ENCODE assay signal across 29 cellular contexts in the genomic region with DNA sequence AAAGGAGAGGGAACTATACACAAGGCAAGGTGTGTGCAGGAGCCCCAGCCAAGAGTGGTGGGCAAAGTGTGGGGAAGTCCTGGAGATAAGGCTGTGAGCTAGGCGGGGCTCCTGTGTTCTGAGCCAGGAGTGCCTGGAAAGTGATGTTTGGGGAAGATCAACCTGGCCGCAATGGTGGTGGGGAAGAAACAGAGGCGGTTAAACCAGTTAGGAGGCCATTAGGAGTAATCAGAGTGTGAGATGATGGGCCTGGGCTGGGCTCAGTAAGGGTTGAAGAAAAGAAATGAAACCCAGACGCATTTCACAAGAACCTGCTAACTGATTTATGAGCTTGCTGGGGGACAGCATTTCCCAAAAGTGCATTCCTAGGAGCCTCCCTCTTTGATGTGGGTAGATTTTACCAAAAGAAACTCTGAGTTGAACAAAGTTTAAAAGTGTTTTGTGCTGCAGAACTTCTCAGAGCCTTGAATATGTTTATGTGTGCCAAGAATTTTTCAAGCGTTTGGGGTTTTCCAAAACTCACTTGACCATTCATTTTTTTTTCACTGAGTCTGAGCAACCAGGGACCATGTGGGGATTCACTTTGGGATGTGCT. TPM values are rescaled to one million over a fixed set of nuclear protein-coding genes. Genes with fewer than 3 reads are reported as not detected.
A peak's percentile ranks its signal among the peaks of the same experiment; 100 is the strongest.
DNase-seq lines count a peak whose midpoint lies in the region; ATAC-seq, FAIRE-seq and TF ChIP-seq lines count a peak whose summit lies in the region.
"Had no signal": no experiment of that assay in that cellular context is flagged by ENCODE, and none has a peak within 500 bp of the region (broad histone marks: within the 10 kb centered on the region; RNA-seq: fewer than 3 reads in every experiment).

No MANE protein-coding gene starts in this region.

- H3K36me3 ChIP-seq in HepG2 (replicated peaks in 1 of 2; ENCODE audit: control insufficient read depth in 1 of 2, insufficient read depth in 2 of 2, low read length in 2 of 2) (peaks cover 61 to 90% of the 10 kb centered on the region in 2 experiments), right lobe of liver (peaks cover 2 to 97% (median 62%) of the 10 kb centered on the region in 4 donors), adipocyte (ENCODE audit: control insufficient read depth, insufficient read depth, low read length, severe bottlenecking) (peaks cover 99% of the 10 kb centered on the region), heart right ventricle (peaks cover 6 to 100% (median 53%) of the 10 kb centered on the region in 9 donors)

- DNase-seq in HepG2 (ENCODE audit: low spot score) (no peak), right lobe of liver (no peak), adipocyte (ENCODE audit: low read depth) (no peak), fibroblast of villous mesenchyme (ENCODE audit: low read depth) (peak; percentile 73), heart right ventricle (no peak), KG1 (lab: John Stamatoyannopoulos, UW) (no peak)
- no peak for DNase-seq in activated CD4-positive, alpha-beta T cell treated with anti-CD3 and anti-CD28 coated beads for 4 hours
- DNase-seq: activated CD4-positive, alpha-beta T cell treated with anti-CD3 and anti-CD28 coated beads for 36 hours; activated naive CD4-positive, alpha-beta T cell treated with anti-CD3 and anti-CD28 coated beads, Interleukin-2, amount 10 ng/mL, durations not matched to agents 7 days and 5 days; activated T-cell treated with anti-CD3 and anti-CD28 coated beads, Interleukin-2, amount 50 U/mL, for 72 hours; dorsolateral prefrontal cortex; Kasumi-1; lower lobe of right lung; NCI-H1092 treated with DMSO at 0.1 percent for 48 hours; NCI-H2029 treated with DMSO at 0.1 percent for 48 hours; NCI-H446; nucleus accumbens; SHP77 treated with DMSO at 0.1 percent for 48 hours; stimulated activated CD4-positive, alpha-beta T cell treated with anti-CD3 and anti-CD28 coated beads, Interleukin-4, amount 100 ng/mL, for 4 hours; stimulated activated naive CD8-positive, alpha-beta T cell treated with anti-CD3 and anti-CD28 coated beads, Interleukin-15, amount 100 ng/mL, for 72 hours had no signal

- no peaks in the 10 kb centered on the region for H3K79me2 ChIP-seq in HepG2 (ENCODE audit: insufficient read depth, low read length)

- no peaks in the 10 kb centered on the region for H4K20me1 ChIP-seq in HepG2 (ENCODE audit: insufficient read depth, low read length)

- H3K9ac ChIP-seq in HepG2 (ENCODE audit: insufficient read depth, low read depth, low read length): no peak overlapping the region
- H3K9ac ChIP-seq in adipocyte (ENCODE audit: low read length): peak overlapping the region; percentile 32

- H3K9me3 ChIP-seq in HepG2 (ENCODE audit: low read length) (no peaks in the 10 kb centered on the region), right lobe of liver (no peaks in the 10 kb centered on the region), adipocyte (ENCODE audit: control insufficient read depth, low read length) (no peaks in the 10 kb centered on the region), heart right ventricle (no peaks in the 10 kb centered on the region)
- H3K9me3 ChIP-seq: A549, ascending aorta, gastroesophageal sphincter, lower lobe of right lung had no signal

- TF ChIP-seq POLR2A in HepG2 (IDR thresholded peaks at IDR 0.05; ENCODE audit: insufficient read depth in 1 of 2, low read depth in 2 of 2, low read length in 2 of 2) (0 out of 4 replicates have a peak, but pooled peaks of 1 of the 2 experiments have one; percentile 4), right lobe of liver (IDR thresholded peaks at IDR 0.05) (no peak)

- FAIRE-seq in HepG2 (lab: Jason Lieb, UNC): no peak
- FAIRE-seq: A549, G401.6, TTC549 had no signal

- H2AFZ ChIP-seq in HepG2 (ENCODE audit: low read length): no peak overlapping the region

- in situ Hi-C loops in HepG2 (cut with HindIII; ENCODE audit: extremely low pct_ligation_motif_present, low pct_unique_long_range_greater_than_20kb): no loop called here

- TF ChIP-seq EP300 in HepG2 (IDR thresholded peaks at IDR 0.05; ENCODE audit: low read depth in 2 of 2, low read length in 2 of 2): no peak
- TF ChIP-seq EP300 in HepG2 (CRISPR knock-in tag; IDR thresholded peaks at IDR 0.05; ENCODE audit: borderline replicate concordance): no peak

- H3K4me1 ChIP-seq in HepG2 (ENCODE audit: insufficient read depth, low read length) (no peaks in the 10 kb centered on the region), right lobe of liver (no peaks in the 10 kb centered on the region), adipocyte (ENCODE audit: control insufficient read depth, insufficient read depth, low read length) (peaks cover 24% of the 10 kb centered on the region), heart right ventricle (peaks cover 0 to 4% (median 0%) of the 10 kb centered on the region in 9 donors)
- H3K4me1 ChIP-seq: ascending aorta, gastroesophageal sphincter, lower lobe of right lung had no signal

- 95% methylated on average over 5 of the region's 5 CpGs for WGBS in HepG2 (ENCODE audit: low lambda C conversion rate)
- 80% methylated on average over 5 of the region's 5 CpGs for WGBS in right lobe of liver (ENCODE audit: insufficient coverage, low coverage, low lambda C conversion rate, missing lambda C conversion rate)
- WGBS in heart right ventricle, 2 donors: 82 to 88% methylated on average over 5 of the region's 5 CpGs

- no peak overlapping the region for H3K4me2 ChIP-seq in HepG2 (ENCODE audit: low read depth, low read length)
- H3K4me2 ChIP-seq: A549 had no signal

- TF ChIP-seq CTCF in HepG2 (CRISPR knock-in tag; IDR thresholded peaks at IDR 0.05) (no peak), right lobe of liver (IDR thresholded peaks at IDR 0.05) (no peak), fibroblast of villous mesenchyme (IDR thresholded peaks at IDR 0.05; ENCODE audit: insufficient read depth, low read depth, low read length) (no peak), heart right ventricle (IDR thresholded peaks at IDR 0.05) (no peak)

- H3K27ac ChIP-seq in HepG2 (ENCODE audit: extremely low read length, insufficient read depth, low read length) (no peak overlapping the region), right lobe of liver (no peak overlapping the region), heart right ventricle (no peak overlapping the region)
- H3K27ac ChIP-seq: A549, ascending aorta, gastroesophageal sphincter, lower lobe of right lung had no signal

- CTCF ChIA-PET in HepG2 (lab: Yijun Ruan, JAX; ENCODE audit: low intra/inter-chr PET ratio, low total read pairs): interaction anchor here (0.6 to 4.0 kb wide), 3 partner anchors 10 to 58 kb away, joined by 3 to 37 read pairs (median 11); no protein-coding TSS in a partner anchor

- no peak for TF ChIP-seq RAD21 in HepG2 (CRISPR knock-in tag; IDR thresholded peaks at IDR 0.05)

- intact Hi-C loops in HepG2 (cut with micrococcal nuclease; ENCODE audit: unreplicated experiment): no loop called here
- intact Hi-C loops in right lobe of liver (cut with DNase I): loop anchor here (5.0 kb wide), 2 partner anchors 54 to 59 kb away; a partner anchor contains a TSS
- intact Hi-C loops in heart right ventricle (cut with DNase I): loop anchor here in 9 of 10 donors (2.0 to 10.0 kb wide), 5 partner anchors 57 to 117 kb away; no protein-coding TSS in a partner anchor

- H3K4me3 ChIP-seq in HepG2 (replicated peaks in 1 of 3; ENCODE audit: insufficient read depth in 1 of 3, low read depth in 2 of 3, low read length in 3 of 3) (no peak overlapping the region), right lobe of liver (no peak overlapping the region), adipocyte (ENCODE audit: low read length) (no peak overlapping the region), fibroblast of villous mesenchyme (ENCODE audit: low read depth, low read length) (no peak overlapping the region), heart right ventricle (no peak overlapping the region)
- H3K4me3 ChIP-seq: A549, ascending aorta, dorsolateral prefrontal cortex, gastroesophageal sphincter, lower lobe of right lung had no signal

- TSS peak; percentile 36 for BruUV-seq in HepG2 (replicated peaks; lab: Mats Ljungman, UMichigan)

- no peak for ATAC-seq in HepG2
- ATAC-seq in right lobe of liver: no peak
- ATAC-seq in heart right ventricle: no peak
- ATAC-seq in GM18498 (IDR thresholded peaks at IDR 0.05; ENCODE audit: unreplicated experiment): no peak
- ATAC-seq: A549; activated CD4-positive, alpha-beta T cell treated with anti-CD3 and anti-CD28 coated beads for 36 hours; activated T-cell treated with anti-CD3 and anti-CD28 coated beads, Interleukin-2, amount 50 U/mL, for 72 hours; gastroesophageal sphincter; lower lobe of right lung; stimulated activated naive CD8-positive, alpha-beta T cell treated with anti-CD3 and anti-CD28 coated beads, Interleukin-15, amount 100 ng/mL, for 72 hours had no signal

- H3K27me3 ChIP-seq in HepG2 (ENCODE audit: control insufficient read depth in 1 of 2, insufficient read depth in 2 of 2, low read length in 2 of 2): no peaks in the 10 kb centered on the region
- H3K27me3 ChIP-seq in right lobe of liver: no peaks in the 10 kb centered on the region
- H3K27me3 ChIP-seq in adipocyte (replicated peaks; ENCODE audit: control insufficient read depth, insufficient read depth, low read length): no peaks in the 10 kb centered on the region
- no peaks in the 10 kb centered on the region for H3K27me3 ChIP-seq in heart right ventricle
- H3K27me3 ChIP-seq: ascending aorta, dorsolateral prefrontal cortex, gastroesophageal sphincter had no signal

- POLR2A ChIA-PET in HepG2 (lab: Yijun Ruan, JAX): interaction anchor here (0.8 to 4.7 kb wide), 5 partner anchors 32 to 103 kb away, joined by 3 to 36 read pairs (median 5); a partner anchor contains a TSS

RNA-seq across cellular contexts. Expression of a gene that starts 34.2 kb away (rescaled TPM):
- total RNA-seq in HepG2 (2016; rRNA removed; fragmentation: Illumina TruSeq; extraction: Trizol): not detected in 2 replicates
- not detected in 2 replicates for total RNA-seq in HepG2 (2016; cell fraction: cytosol; rRNA removed; fragmentation: Illumina TruSeq; extraction: Trizol; ENCODE audit: low read depth)
- total RNA-seq in HepG2 (2016; cell fraction: insoluble cytoplasmic fraction; rRNA removed; fragmentation: Illumina TruSeq; extraction: Trizol): not detected in 2 replicates
- total RNA-seq in HepG2 (2016; cell fraction: membrane; rRNA removed; fragmentation: Illumina TruSeq; extraction: Trizol): not detected in 2 replicates
- not detected in 2 replicates for total RNA-seq in HepG2 (2016; cell fraction: nucleus; rRNA removed; fragmentation: Illumina TruSeq; extraction: Trizol)
- polyA plus RNA-seq in HepG2 (2011; rRNA removed): 0.20 TPM in 1 of 2 replicates, not detected in the other
- not detected in 2 replicates for polyA plus RNA-seq in HepG2 (2011; cell fraction: cytosol; rRNA removed)
- not detected in 2 replicates for polyA plus RNA-seq in HepG2 (2011; cell fraction: nucleus; rRNA removed)
- polyA plus RNA-seq in HepG2 (2012): not detected in 2 replicates
- polyA plus RNA-seq in HepG2 (2016; cell fraction: cytosol; fragmentation: Illumina TruSeq; extraction: Trizol; ENCODE audit: low read depth): not detected in 2 replicates
- not detected in 2 replicates for polyA plus RNA-seq in HepG2 (2016; cell fraction: insoluble cytoplasmic fraction; fragmentation: Illumina TruSeq; extraction: Trizol; ENCODE audit: low read depth)
- polyA plus RNA-seq in HepG2 (2016; cell fraction: membrane; fragmentation: Illumina TruSeq; extraction: Trizol; ENCODE audit: low read depth): not detected in 2 replicates
- not detected in 2 replicates for polyA plus RNA-seq in HepG2 (2016; cell fraction: nucleus; fragmentation: Illumina TruSeq; extraction: Trizol; ENCODE audit: insufficient read depth, low read depth)
- polyA minus RNA-seq in HepG2 (2011; rRNA and poly(A)+ RNA removed; ENCODE audit: low replicate concordance): not detected in 2 replicates
- polyA minus RNA-seq in HepG2 (2011; cell fraction: cytosol; rRNA and poly(A)+ RNA removed): not detected in 2 replicates
- polyA minus RNA-seq in HepG2 (2011; cell fraction: nucleus; rRNA and poly(A)+ RNA removed): not detected in 2 replicates
- not detected for total RNA-seq in right lobe of liver
- total RNA-seq in fibroblast of villous mesenchyme: not detected in 2 replicates
- total RNA-seq in heart right ventricle: not detected
- not detected for polyA plus RNA-seq in heart right ventricle
- total RNA-seq: activated CD4-positive, alpha-beta T cell treated with anti-CD3 and anti-CD28 coated beads for 36 hours; activated T-cell treated with anti-CD3 and anti-CD28 coated beads, Interleukin-2, amount 50 U/mL, for 72 hours; ascending aorta; gastroesophageal sphincter; HT1080; kidney epithelial cell; lower lobe of right lung; renal cortical epithelial cell had no signal
- polyA plus RNA-seq: A549 had no signal

RNA-seq across cellular contexts. Expression of a gene that starts 34.9 kb away (rescaled TPM):
- not detected in 2 replicates for total RNA-seq in HepG2 (2016; rRNA removed; fragmentation: Illumina TruSeq; extraction: Trizol)
- total RNA-seq in HepG2 (2016; cell fraction: cytosol; rRNA removed; fragmentation: Illumina TruSeq; extraction: Trizol; ENCODE audit: low read depth): not detected in 2 replicates
- not detected in 2 replicates for total RNA-seq in HepG2 (2016; cell fraction: insoluble cytoplasmic fraction; rRNA removed; fragmentation: Illumina TruSeq; extraction: Trizol)
- not detected in 2 replicates for total RNA-seq in HepG2 (2016; cell fraction: membrane; rRNA removed; fragmentation: Illumina TruSeq; extraction: Trizol)
- total RNA-seq in HepG2 (2016; cell fraction: nucleus; rRNA removed; fragmentation: Illumina TruSeq; extraction: Trizol): not detected in 2 replicates
- 0.13 and 0.24 TPM in 2 replicates for polyA plus RNA-seq in HepG2 (2011; rRNA removed)
- 0.18 and 0.24 TPM in 2 replicates for polyA plus RNA-seq in HepG2 (2011; cell fraction: cytosol; rRNA removed)
- 0.54 and 0.55 TPM in 2 replicates for polyA plus RNA-seq in HepG2 (2011; cell fraction: nucleus; rRNA removed)
- polyA plus RNA-seq in HepG2 (2012): 1.9 and 2.5 TPM in 2 replicates
- not detected in 2 replicates for polyA plus RNA-seq in HepG2 (2016; cell fraction: cytosol; fragmentation: Illumina TruSeq; extraction: Trizol; ENCODE audit: low read depth)
- not detected in 2 replicates for polyA plus RNA-seq in HepG2 (2016; cell fraction: insoluble cytoplasmic fraction; fragmentation: Illumina TruSeq; extraction: Trizol; ENCODE audit: low read depth)
- polyA plus RNA-seq in HepG2 (2016; cell fraction: membrane; fragmentation: Illumina TruSeq; extraction: Trizol; ENCODE audit: low read depth): not detected in 2 replicates
- not detected in 2 replicates for polyA plus RNA-seq in HepG2 (2016; cell fraction: nucleus; fragmentation: Illumina TruSeq; extraction: Trizol; ENCODE audit: insufficient read depth, low read depth)
- 0.30 and 2.2 TPM in 2 replicates for polyA minus RNA-seq in HepG2 (2011; rRNA and poly(A)+ RNA removed; ENCODE audit: low replicate concordance)
- polyA minus RNA-seq in HepG2 (2011; cell fraction: cytosol; rRNA and poly(A)+ RNA removed): not detected in 2 replicates
- 0.25 TPM in 1 of 2 replicates, not detected in the other for polyA minus RNA-seq in HepG2 (2011; cell fraction: nucleus; rRNA and poly(A)+ RNA removed)
- total RNA-seq in right lobe of liver: 1 to 10 TPM in 2 of 6 experiments, under 1 TPM in 1, not detected in 3; 0.87 to 1.5 (median 1.2) TPM
- total RNA-seq in fibroblast of villous mesenchyme: 1.3 and 1.6 TPM in 2 replicates
- 1 to 10 TPM in 7 of 10 donors, under 1 TPM in 3; 0.18 to 6.2 (median 2.3) TPM for total RNA-seq in heart right ventricle
- polyA plus RNA-seq in heart right ventricle: 1 to 10 TPM in 1 of 2 donors, under 1 TPM in 1; 0.66 to 1.8 TPM
- total RNA-seq: ascending aorta, lower lobe of right lung had no signal

RNA-seq across cellular contexts. Expression of a gene that starts 47.9 kb away (rescaled TPM):
- total RNA-seq in HepG2 (2016; rRNA removed; fragmentation: Illumina TruSeq; extraction: Trizol): 181 and 184 TPM in 2 replicates
- total RNA-seq in HepG2 (2016; cell fraction: cytosol; rRNA removed; fragmentation: Illumina TruSeq; extraction: Trizol; ENCODE audit: low read depth): 34.5 and 40.7 TPM in 2 replicates
- 185 and 193 TPM in 2 replicates for total RNA-seq in HepG2 (2016; cell fraction: insoluble cytoplasmic fraction; rRNA removed; fragmentation: Illumina TruSeq; extraction: Trizol)
- total RNA-seq in HepG2 (2016; cell fraction: membrane; rRNA removed; fragmentation: Illumina TruSeq; extraction: Trizol): 86.2 and 91.5 TPM in 2 replicates
- 87.0 and 104 TPM in 2 replicates for total RNA-seq in HepG2 (2016; cell fraction: nucleus; rRNA removed; fragmentation: Illumina TruSeq; extraction: Trizol)
- 393 and 420 TPM in 2 replicates for polyA plus RNA-seq in HepG2 (2011; rRNA removed)
- 388 and 543 TPM in 2 replicates for polyA plus RNA-seq in HepG2 (2011; cell fraction: cytosol; rRNA removed)
- 527 and 559 TPM in 2 replicates for polyA plus RNA-seq in HepG2 (2011; cell fraction: nucleus; rRNA removed)
- polyA plus RNA-seq in HepG2 (2012): 193 and 317 TPM in 2 replicates
- polyA plus RNA-seq in HepG2 (2016; cell fraction: cytosol; fragmentation: Illumina TruSeq; extraction: Trizol; ENCODE audit: low read depth): 47.3 and 51.9 TPM in 2 replicates
- 228 and 257 TPM in 2 replicates for polyA plus RNA-seq in HepG2 (2016; cell fraction: insoluble cytoplasmic fraction; fragmentation: Illumina TruSeq; extraction: Trizol; ENCODE audit: low read depth)
- 85.7 and 97.2 TPM in 2 replicates for polyA plus RNA-seq in HepG2 (2016; cell fraction: membrane; fragmentation: Illumina TruSeq; extraction: Trizol; ENCODE audit: low read depth)
- 161 and 174 TPM in 2 replicates for polyA plus RNA-seq in HepG2 (2016; cell fraction: nucleus; fragmentation: Illumina TruSeq; extraction: Trizol; ENCODE audit: insufficient read depth, low read depth)
- polyA minus RNA-seq in HepG2 (2011; rRNA and poly(A)+ RNA removed; ENCODE audit: low replicate concordance): 452 and 685 TPM in 2 replicates
- polyA minus RNA-seq in HepG2 (2011; cell fraction: cytosol; rRNA and poly(A)+ RNA removed): 216 and 224 TPM in 2 replicates
- 130 and 151 TPM in 2 replicates for polyA minus RNA-seq in HepG2 (2011; cell fraction: nucleus; rRNA and poly(A)+ RNA removed)
- total RNA-seq in right lobe of liver: 100 to 1,000 TPM; 157 to 228 (median 194) TPM
- total RNA-seq in fibroblast of villous mesenchyme: 199 and 316 TPM in 2 replicates
- 10 to 100 TPM; 24.4 to 47.6 (median 27.1) TPM for total RNA-seq in heart right ventricle
- polyA plus RNA-seq in heart right ventricle: 10 to 100 TPM; 14.3 to 49.8 TPM

RNA-seq across cellular contexts. Expression of a gene that starts 53.4 kb away (rescaled TPM):
- total RNA-seq in HepG2 (2016; rRNA removed; fragmentation: Illumina TruSeq; extraction: Trizol) (14.7 and 16.5 TPM in 2 replicates), right lobe of liver (100 to 1,000 TPM; 268 to 387 (median 301) TPM), fibroblast of villous mesenchyme (228 and 277 TPM in 2 replicates), heart right ventricle (100 to 1,000 TPM in 4 of 10 donors, 10 to 100 TPM in 6; 46.3 to 259 (median 82.7) TPM)
- 7.0 and 7.1 TPM in 2 replicates for total RNA-seq in HepG2 (2016; cell fraction: cytosol; rRNA removed; fragmentation: Illumina TruSeq; extraction: Trizol; ENCODE audit: low read depth)
- 12.6 and 13.0 TPM in 2 replicates for total RNA-seq in HepG2 (2016; cell fraction: insoluble cytoplasmic fraction; rRNA removed; fragmentation: Illumina TruSeq; extraction: Trizol)
- 9.7 and 10.2 TPM in 2 replicates for total RNA-seq in HepG2 (2016; cell fraction: membrane; rRNA removed; fragmentation: Illumina TruSeq; extraction: Trizol)
- total RNA-seq in HepG2 (2016; cell fraction: nucleus; rRNA removed; fragmentation: Illumina TruSeq; extraction: Trizol): 47.7 and 58.7 TPM in 2 replicates
- polyA plus RNA-seq in HepG2 (2011; rRNA removed) (30.8 and 33.6 TPM in 2 replicates), heart right ventricle (10 to 100 TPM; 46.6 to 46.7 TPM)
- polyA plus RNA-seq in HepG2 (2011; cell fraction: cytosol; rRNA removed): 30.4 and 39.0 TPM in 2 replicates
- polyA plus RNA-seq in HepG2 (2011; cell fraction: nucleus; rRNA removed): 188 and 243 TPM in 2 replicates
- polyA plus RNA-seq in HepG2 (2012): 92.4 and 98.3 TPM in 2 replicates
- polyA plus RNA-seq in HepG2 (2016; cell fraction: cytosol; fragmentation: Illumina TruSeq; extraction: Trizol; ENCODE audit: low read depth): 2.5 TPM in 2 replicates
- 11.6 and 18.1 TPM in 2 replicates for polyA plus RNA-seq in HepG2 (2016; cell fraction: insoluble cytoplasmic fraction; fragmentation: Illumina TruSeq; extraction: Trizol; ENCODE audit: low read depth)
- 4.9 TPM in 2 replicates for polyA plus RNA-seq in HepG2 (2016; cell fraction: membrane; fragmentation: Illumina TruSeq; extraction: Trizol; ENCODE audit: low read depth)
- polyA plus RNA-seq in HepG2 (2016; cell fraction: nucleus; fragmentation: Illumina TruSeq; extraction: Trizol; ENCODE audit: insufficient read depth, low read depth): 95.2 and 99.3 TPM in 2 replicates
- 6.6 and 218 TPM in 2 replicates for polyA minus RNA-seq in HepG2 (2011; rRNA and poly(A)+ RNA removed; ENCODE audit: low replicate concordance)
- 92.2 and 104 TPM in 2 replicates for polyA minus RNA-seq in HepG2 (2011; cell fraction: cytosol; rRNA and poly(A)+ RNA removed)
- polyA minus RNA-seq in HepG2 (2011; cell fraction: nucleus; rRNA and poly(A)+ RNA removed): 85.0 and 102 TPM in 2 replicates
